ENCODE assay signal across 1 cellular context in genomic region chr18:26091047-26091630, GRCh38.
TF ChIP-seq lines count a peak whose summit lies in the region.

No MANE protein-coding gene starts in this region.

TF ChIP-seq in HepG2, 621 proteins besides CTCF, POLR2A, EP300 and RAD21 (continued from another document and continues in another):
- no peak for TF ChIP-seq ZBTB26 (CRISPR knock-in tag; IDR thresholded peaks at IDR 0.05; ENCODE audit: borderline replicate concordance)
- TF ChIP-seq SMYD3 (CRISPR knock-in tag; IDR thresholded peaks at IDR 0.05): no peak
- no peak for TF ChIP-seq ZNF337 (CRISPR knock-in tag; IDR thresholded peaks at IDR 0.05; ENCODE audit: borderline replicate concordance, low read depth)
- peak; percentile 50; the same call in 1 of the 2 replicates for TF ChIP-seq ZNF274 (CRISPR knock-in tag; IDR thresholded peaks at IDR 0.05)
- no peak; the same call in 1 of the 2 replicates for TF ChIP-seq PATZ1 (CRISPR knock-in tag; IDR thresholded peaks at IDR 0.05)
- no peak for TF ChIP-seq FOXO4 (CRISPR knock-in tag; conservative IDR thresholded peaks at IDR 0.05)
- TF ChIP-seq ZNF773 (CRISPR knock-in tag; IDR thresholded peaks at IDR 0.05; ENCODE audit: borderline replicate concordance): no peak
- TF ChIP-seq HIVEP1 (CRISPR knock-in tag; IDR thresholded peaks at IDR 0.05): no peak
- no peak for TF ChIP-seq SMC3 (IDR thresholded peaks at IDR 0.05; ENCODE audit: low read length)
- 0 out of 2 replicates have a peak, but pooled peaks have one; percentile 9 for TF ChIP-seq ZFP1 (CRISPR knock-in tag; IDR thresholded peaks at IDR 0.05)
- no peak for TF ChIP-seq HMG20B (CRISPR knock-in tag; conservative IDR thresholded peaks at IDR 0.05)
- no peak for TF ChIP-seq TMF1 (CRISPR knock-in tag; IDR thresholded peaks at IDR 0.05; ENCODE audit: low read depth)
- TF ChIP-seq NPAS2 (CRISPR knock-in tag; IDR thresholded peaks at IDR 0.05; ENCODE audit: borderline replicate concordance): no peak
- TF ChIP-seq ZBTB3 (CRISPR knock-in tag; IDR thresholded peaks at IDR 0.05; ENCODE audit: borderline replicate concordance, low read depth): no peak
- TF ChIP-seq ZNF558 (CRISPR knock-in tag; IDR thresholded peaks at IDR 0.05; ENCODE audit: borderline replicate concordance): no peak
- no peak for TF ChIP-seq NR2F6 (IDR thresholded peaks at IDR 0.05)
- TF ChIP-seq NR2F6 (CRISPR knock-in tag; IDR thresholded peaks at IDR 0.05): 0 out of 2 replicates have a peak, but pooled peaks have one; percentile 3
- no peak for TF ChIP-seq SMAD3 (CRISPR knock-in tag; IDR thresholded peaks at IDR 0.05)
- no peak; the same call in 1 of the 2 replicates for TF ChIP-seq ZNF800 (CRISPR knock-in tag; IDR thresholded peaks at IDR 0.05)
- TF ChIP-seq PCBP2 (optimal IDR thresholded peaks at IDR 0.05; ENCODE audit: low read depth, low read length, poor library complexity, severe bottlenecking): no peak
- TF ChIP-seq FOXA1 (IDR thresholded peaks at IDR 0.05): no peak
- TF ChIP-seq FOXA1 (CRISPR knock-in tag; IDR thresholded peaks at IDR 0.05): no peak
- no peak for TF ChIP-seq ZNF775 (CRISPR knock-in tag; IDR thresholded peaks at IDR 0.05; ENCODE audit: borderline replicate concordance)
- peak; percentile 8; the same call in 1 of the 2 replicates for TF ChIP-seq NAIF1 (CRISPR knock-in tag; IDR thresholded peaks at IDR 0.05; ENCODE audit: borderline replicate concordance)
- TF ChIP-seq MED1 (CRISPR knock-in tag; IDR thresholded peaks at IDR 0.05): no peak; the same call in 1 of the 2 replicates
- no peak for TF ChIP-seq CSRNP2 (CRISPR knock-in tag; conservative IDR thresholded peaks at IDR 0.05; ENCODE audit: low read depth)
- 0 out of 2 replicates have a peak, but pooled peaks have one; percentile 12 for TF ChIP-seq KAT8 (CRISPR knock-in tag; IDR thresholded peaks at IDR 0.05)
- no peak for TF ChIP-seq POGK (CRISPR knock-in tag; conservative IDR thresholded peaks at IDR 0.05)
- no peak for TF ChIP-seq ZNF652 (CRISPR knock-in tag; IDR thresholded peaks at IDR 0.05; ENCODE audit: borderline replicate concordance, low read depth)
- 0 out of 4 replicates have a peak, but pooled peaks of 1 of the 2 experiments have one; percentile 9 for TF ChIP-seq KLF16 (CRISPR knock-in tag; IDR thresholded peaks at IDR 0.05)
- TF ChIP-seq ZNF563 (CRISPR knock-in tag; IDR thresholded peaks at IDR 0.05): no peak
- TF ChIP-seq ZNF431 (CRISPR knock-in tag; IDR thresholded peaks at IDR 0.05; ENCODE audit: borderline replicate concordance, low read depth): no peak
- no peak for TF ChIP-seq TRAFD1 (CRISPR knock-in tag; IDR thresholded peaks at IDR 0.05; ENCODE audit: borderline replicate concordance)
- TF ChIP-seq E2F5 (CRISPR knock-in tag; conservative IDR thresholded peaks at IDR 0.05): no peak; the same call in 1 of the 2 replicates
- no peak for TF ChIP-seq RELA (CRISPR knock-in tag; IDR thresholded peaks at IDR 0.05)
- TF ChIP-seq ZNF564 (CRISPR knock-in tag; IDR thresholded peaks at IDR 0.05): 0 out of 2 replicates have a peak, but pooled peaks have one; percentile 35
- TF ChIP-seq ZFP91 (CRISPR knock-in tag; IDR thresholded peaks at IDR 0.05; ENCODE audit: borderline replicate concordance): peak; percentile 67
- TF ChIP-seq STAT5B (CRISPR knock-in tag; IDR thresholded peaks at IDR 0.05): no peak
- TF ChIP-seq GPN1 (CRISPR knock-in tag; IDR thresholded peaks at IDR 0.05; ENCODE audit: borderline replicate concordance): no peak
- TF ChIP-seq ZNF432 (CRISPR knock-in tag; IDR thresholded peaks at IDR 0.05; ENCODE audit: borderline replicate concordance): no peak
- TF ChIP-seq CC2D1A (CRISPR knock-in tag; IDR thresholded peaks at IDR 0.05): no peak
- TF ChIP-seq RBFOX2 (IDR thresholded peaks at IDR 0.05; ENCODE audit: low read depth, low read length): no peak
- TF ChIP-seq SP4 (CRISPR knock-in tag; IDR thresholded peaks at IDR 0.05): no peak
- TF ChIP-seq DBP (CRISPR knock-in tag; IDR thresholded peaks at IDR 0.05; ENCODE audit: not compliant biosample characterization): no peak
- no peak for TF ChIP-seq MEIS1 (CRISPR knock-in tag; IDR thresholded peaks at IDR 0.05; ENCODE audit: borderline replicate concordance)
- 0 out of 2 replicates have a peak, but pooled peaks have one; percentile 33 for TF ChIP-seq ZNF180 (CRISPR knock-in tag; IDR thresholded peaks at IDR 0.05; ENCODE audit: borderline replicate concordance, low read depth)
- TF ChIP-seq ZNF629 (CRISPR knock-in tag; conservative IDR thresholded peaks at IDR 0.05): peak; percentile 91
- TF ChIP-seq ZNF839 (CRISPR knock-in tag; IDR thresholded peaks at IDR 0.05; ENCODE audit: borderline replicate concordance): no peak
- no peak for TF ChIP-seq RBM22 (optimal IDR thresholded peaks at IDR 0.05; ENCODE audit: low read length)
